ENCODE assay signal across 9 cellular contexts in the genomic region with DNA sequence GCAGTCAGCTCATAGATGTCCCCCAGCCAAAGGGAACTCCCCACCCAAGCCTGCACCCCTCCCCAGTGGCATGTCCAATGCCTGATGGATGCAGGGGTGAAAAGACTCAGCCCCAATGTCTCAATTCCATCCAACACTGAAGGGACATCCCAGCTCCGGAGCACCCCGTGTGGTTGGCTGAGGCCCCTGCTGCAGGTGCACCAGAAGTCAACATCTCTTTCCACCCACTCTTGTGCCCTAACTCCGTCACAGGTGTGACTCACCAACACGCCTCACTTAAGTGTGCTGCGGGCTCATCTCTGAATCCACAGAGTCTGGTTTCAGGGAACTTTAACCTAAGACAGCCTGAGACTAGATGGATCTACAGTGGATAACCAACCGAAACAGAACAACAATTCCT. TPM values are rescaled to one million over a fixed set of nuclear protein-coding genes. Genes with fewer than 3 reads are reported as not detected.
DNase-seq lines count a peak whose midpoint lies in the region; ATAC-seq and TF ChIP-seq lines count a peak whose summit lies in the region.
"Had no signal": no experiment of that assay in that cellular context is flagged by ENCODE, and none has a peak within 500 bp of the region (broad histone marks: within the 10 kb centered on the region; RNA-seq: fewer than 3 reads in every experiment).

No MANE protein-coding gene starts in this region.

- H3K27ac ChIP-seq in GM23248 (no peak overlapping the region), heart right ventricle (peak overlapping the region in 1 of 10 donors; percentile 32)
- H3K27ac ChIP-seq: epithelial cell of prostate had no signal

- H3K9me3 Mint-ChIP-seq in T-cell = no peaks in the 10 kb centered on the region

- no peak overlapping the region for H2AFZ ChIP-seq in GM23248

- H3K4me2 ChIP-seq in GM23248 (ENCODE audit: unreplicated experiment) = no peak overlapping the region

- no peaks in the 10 kb centered on the region for H3K4me1 Mint-ChIP-seq in T-cell

- H3K9me2 ChIP-seq in GM23248 (ENCODE audit: insufficient read depth) = no peaks in the 10 kb centered on the region

- ATAC-seq in T-cell (replicated peaks in 1 of 4) (peak in 3 of 4 experiments; percentile 27 to 59 (median 35)), HG03280 (IDR thresholded peaks at IDR 0.05; ENCODE audit: unreplicated experiment) (no peak), heart right ventricle (no peak)

- no peak overlapping the region for H3K27ac Mint-ChIP-seq in T-cell

- CTCF ChIA-PET in T-cell (lab: Charles Lee) = no interaction called here

- no peaks in the 10 kb centered on the region for H3K79me2 ChIP-seq in GM23248 (ENCODE audit: insufficient read depth)

- POLR2A ChIA-PET in T-cell (lab: Charles Lee) = no interaction called here

- no peaks in the 10 kb centered on the region for H3K36me3 Mint-ChIP-seq in T-cell

- H3K4me1 ChIP-seq in GM23248 (ENCODE audit: insufficient read depth) (no peaks in the 10 kb centered on the region), heart right ventricle (peaks cover 0 to 27% (median 12%) of the 10 kb centered on the region in 9 donors)

- no peak overlapping the region for H3K4me3 Mint-ChIP-seq in T-cell

- TF ChIP-seq CTCF in epithelial cell of proximal tubule (conservative IDR thresholded peaks at IDR 0.05; ENCODE audit: low read depth, low read length) (peak; percentile 10), heart right ventricle (IDR thresholded peaks at IDR 0.05) (no peak)

- in situ Hi-C loops in GM23248 (cut with MboI) = no loop called here

- H3K27me3 ChIP-seq in GM23248 (replicated peaks; ENCODE audit: insufficient read depth) = peaks cover 27% of the 10 kb centered on the region
- peaks cover 0 to 6% (median 0%) of the 10 kb centered on the region in 7 donors for H3K27me3 ChIP-seq in heart right ventricle

- H3F3A ChIP-seq in GM23248 (ENCODE audit: insufficient read depth) = peaks cover 5% of the 10 kb centered on the region; the same call in 1 of the 2 replicates

- no peaks in the 10 kb centered on the region for H3K9me3 ChIP-seq in GM23248 (ENCODE audit: low read depth)
- no peaks in the 10 kb centered on the region for H3K9me3 ChIP-seq in heart right ventricle

- no peak overlapping the region for H3K9ac ChIP-seq in GM23248

- peak; percentile 19 for DNase-seq in GM23248
- peak in 11 of 34 experiments; percentile 1 to 18 (median 2) for DNase-seq in T-cell
- DNase-seq in epithelial cell of proximal tubule (ENCODE audit: low read depth) = no peak
- peak; percentile 27 to 43 for DNase-seq in stimulated activated CD8-positive, alpha-beta memory T cell treated with anti-CD3 and anti-CD28 coated beads, Interleukin-15, amount 100 ng/mL, for 48 hours (ENCODE audit: low read depth in 2 of 2)
- no peak for DNase-seq in heart right ventricle
- no peak for DNase-seq in NK-92 (lab: John Stamatoyannopoulos, UW; ENCODE audit: unreplicated experiment)
- DNase-seq: NCI-H82 had no signal

- H3K36me3 ChIP-seq in GM23248 (ENCODE audit: low read depth) = no peaks in the 10 kb centered on the region
- H3K36me3 ChIP-seq in heart right ventricle = no peaks in the 10 kb centered on the region

- H3K4me3 ChIP-seq in GM23248 = no peak overlapping the region
- no peak overlapping the region for H3K4me3 ChIP-seq in epithelial cell of proximal tubule (ENCODE audit: low read depth, low read length)
- H3K4me3 ChIP-seq in heart right ventricle = no peak overlapping the region

- no peaks in the 10 kb centered on the region for H4K20me1 ChIP-seq in GM23248 (ENCODE audit: insufficient read depth)

- WGBS in GM23248 (ENCODE audit: low coverage in 1 of 2, low lambda C conversion rate in 2 of 2, missing lambda C conversion rate in 2 of 2), 2 experiments = 50 to 60% methylated on average over 6 of the region's 6 CpGs
- 71 to 86% methylated on average over 6 of the region's 6 CpGs for WGBS in heart right ventricle, 2 donors

- H3K27me3 Mint-ChIP-seq in T-cell = no peaks in the 10 kb centered on the region

- intact Hi-C loops in heart right ventricle (cut with DNase I) = loop anchor here in 1 of 10 donors (10.0 kb wide), 1 partner anchor 265 kb away; no protein-coding TSS in a partner anchor

RNA-seq across cellular contexts. Expression of a gene that starts 40.9 kb away (rescaled TPM):
- total RNA-seq in GM23248 (2014; rRNA removed; shearing (Covaris generic)) = 9.2 and 10.0 TPM in 2 replicates
- 0.25 and 0.47 TPM in 2 replicates for polyA plus RNA-seq in GM23248 (2016; fragmentation: Nextera tagmentation; extraction: Ambion mirVana)
- 10 to 100 TPM; 41.2 to 58.4 (median 52.4) TPM for total RNA-seq in T-cell
- total RNA-seq in epithelial cell of proximal tubule = 7.9 and 9.9 TPM in 2 replicates
- 10 to 100 TPM; 17.7 to 33.7 (median 20.8) TPM for total RNA-seq in heart right ventricle
- polyA plus RNA-seq in heart right ventricle = 10 to 100 TPM in 1 of 2 donors, 1 to 10 TPM in 1; 7.5 to 13.1 TPM

Comparison
In these comparisons a context has a peak if more than half of its experiments do, and no peak if none do; other contexts are left out.
1. DNase-seq: peak in GM23248 (single experiment) and stimulated activated CD8-positive, alpha-beta memory T cell treated with anti-CD3 and anti-CD28 coated beads, Interleukin-15, amount 100 ng/mL, for 48 hours (2 of 2); none in epithelial cell of proximal tubule (single experiment), heart right ventricle (0 of 2) and NK-92 (single experiment).
2. ATAC-seq: peak in T-cell (3 of 4); none in HG03280 (single experiment) and heart right ventricle (0 of 8).